7 cellular contexts compared by ENCODE assay signal in the genomic region with DNA sequence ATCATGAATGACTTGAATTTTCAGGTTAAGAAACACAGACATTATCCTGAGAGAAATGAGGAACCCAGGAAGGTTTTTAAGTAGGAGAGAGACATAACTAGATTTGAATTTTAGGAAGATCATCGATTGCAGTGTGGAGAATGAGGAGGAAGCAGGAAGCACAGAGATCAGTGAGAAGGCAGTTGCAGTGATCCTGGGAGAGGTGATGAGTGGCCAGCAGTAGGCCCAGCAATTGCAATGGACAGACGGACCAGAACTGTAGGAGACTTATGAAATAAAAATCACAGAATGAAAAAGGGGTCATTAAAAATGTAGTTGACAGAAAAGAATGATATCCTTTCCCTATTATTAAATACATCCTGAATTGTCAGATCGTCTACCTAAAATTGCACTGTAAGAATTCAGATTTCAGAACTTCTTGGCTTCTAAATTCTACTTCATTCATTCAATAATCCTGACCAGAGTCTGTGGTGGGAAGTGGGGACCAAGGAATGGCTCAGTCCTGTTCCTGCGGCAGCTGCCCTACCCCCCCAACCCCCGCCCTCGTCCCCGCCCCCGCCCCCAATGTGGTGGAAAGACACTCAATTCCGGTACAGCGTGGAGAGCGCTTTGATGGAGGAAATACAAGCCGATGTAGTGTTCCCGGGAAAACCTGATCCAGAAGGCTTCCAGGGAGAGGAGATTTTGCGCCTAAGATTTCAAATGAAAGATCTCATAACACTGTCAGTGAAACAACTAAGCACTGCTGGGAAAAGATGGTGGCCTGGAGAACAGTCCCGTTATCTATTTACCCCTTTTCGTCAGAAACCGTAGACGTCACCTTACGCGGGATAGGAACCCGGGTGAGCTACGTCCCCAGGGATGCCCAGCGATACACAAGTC. TPM values are rescaled to one million over a fixed set of nuclear protein-coding genes. Genes with fewer than 3 reads are reported as not detected.
DNase-seq lines count a peak whose midpoint lies in the region; ATAC-seq and TF ChIP-seq lines count a peak whose summit lies in the region.

No MANE protein-coding gene starts in this region.

- H3K36me3 ChIP-seq in H7 (replicated peaks; ENCODE audit: control insufficient read depth, insufficient read depth, low read length) (peaks cover 26% of the 10 kb centered on the region), gastroesophageal sphincter (peaks cover 0 to 30% of the 10 kb centered on the region in 2 donors), sigmoid colon (peaks cover 0 to 28% (median 4%) of the 10 kb centered on the region in 4 donors)

- peak; percentile 69 for DNase-seq in H7
- no peak for DNase-seq in sigmoid colon
- no peak for DNase-seq in hepatic stellate cell (ENCODE audit: low spot score)
- no peak for DNase-seq in NCI-H1092 (lab: John Stamatoyannopoulos, UW)

- H3K4me3 ChIP-seq in H7 (ENCODE audit: insufficient read depth, low read depth, low read length) (peak overlapping the region; percentile 81), WI38 (ENCODE audit: low read depth, low read length) (peak overlapping the region; percentile 38), gastroesophageal sphincter (peak overlapping the region; percentile 59 to 84), sigmoid colon (peak overlapping the region; percentile 58 to 94 (median 71))

- no peak for TF ChIP-seq EP300 in gastroesophageal sphincter (IDR thresholded peaks at IDR 0.05)
- TF ChIP-seq EP300 in sigmoid colon (IDR thresholded peaks at IDR 0.05): no peak

- ATAC-seq in gastroesophageal sphincter (peak; percentile 0), HG03135 (IDR thresholded peaks at IDR 0.05; ENCODE audit: unreplicated experiment) (no peak)

- H3K27ac ChIP-seq in gastroesophageal sphincter: peak overlapping the region; percentile 73 to 98 (median 97)
- H3K27ac ChIP-seq in sigmoid colon: peak overlapping the region; percentile 88 to 97 (median 94)

- H3K9me3 ChIP-seq in gastroesophageal sphincter: no peaks in the 10 kb centered on the region
- no peaks in the 10 kb centered on the region for H3K9me3 ChIP-seq in sigmoid colon

- no peak for TF ChIP-seq POLR2A in gastroesophageal sphincter (IDR thresholded peaks at IDR 0.05)
- TF ChIP-seq POLR2A in sigmoid colon (IDR thresholded peaks at IDR 0.05): no peak

- 4 to 9% methylated on average over 3 to 12 of the region's 23 CpGs for WGBS in gastroesophageal sphincter (ENCODE audit: low coverage in 1 of 2), 2 donors
- WGBS in sigmoid colon, 2 donors: 3 to 5% methylated on average over 23 of the region's 23 CpGs

- TF ChIP-seq CTCF in WI38 (IDR thresholded peaks at IDR 0.05; ENCODE audit: low read depth, low read length) (no peak), gastroesophageal sphincter (IDR thresholded peaks at IDR 0.05) (no peak), sigmoid colon (IDR thresholded peaks at IDR 0.05) (no peak)

- peaks cover 0 to 21% (median 7%) of the 10 kb centered on the region in 3 donors for H3K4me1 ChIP-seq in gastroesophageal sphincter
- peaks cover 0 to 14% (median 9%) of the 10 kb centered on the region in 4 donors for H3K4me1 ChIP-seq in sigmoid colon

- H3K27me3 ChIP-seq in H7 (ENCODE audit: control insufficient read depth, insufficient read depth, low read length): no peaks in the 10 kb centered on the region
- H3K27me3 ChIP-seq in gastroesophageal sphincter: no peaks in the 10 kb centered on the region
- H3K27me3 ChIP-seq in sigmoid colon: no peaks in the 10 kb centered on the region

- intact Hi-C loops in sigmoid colon (cut with DNase I): loop anchor here (1.0 to 5.0 kb wide), 4 partner anchors 36 to 156 kb away; a partner anchor contains a TSS

RNA-seq across cellular contexts. Expression of a gene that starts 35.1 kb away (rescaled TPM):
- total RNA-seq in H7 (2014; rRNA removed; shearing (Covaris generic)): 90.9 and 93.7 TPM in 2 replicates
- total RNA-seq in gastroesophageal sphincter: 100 to 1,000 TPM in 1 of 4 donors, 10 to 100 TPM in 3; 23.5 to 106 (median 45.9) TPM
- total RNA-seq in sigmoid colon: 10 to 100 TPM in 3 of 4 donors, 1 to 10 TPM in 1; 7.7 to 33.5 (median 15.3) TPM
- polyA plus RNA-seq in sigmoid colon: 10 to 100 TPM in 1 of 3 donors, 1 to 10 TPM in 2; 4.2 to 44.9 (median 8.8) TPM
